Comparison of ENCODE assay signal across 8 cellular contexts in the genomic region with DNA sequence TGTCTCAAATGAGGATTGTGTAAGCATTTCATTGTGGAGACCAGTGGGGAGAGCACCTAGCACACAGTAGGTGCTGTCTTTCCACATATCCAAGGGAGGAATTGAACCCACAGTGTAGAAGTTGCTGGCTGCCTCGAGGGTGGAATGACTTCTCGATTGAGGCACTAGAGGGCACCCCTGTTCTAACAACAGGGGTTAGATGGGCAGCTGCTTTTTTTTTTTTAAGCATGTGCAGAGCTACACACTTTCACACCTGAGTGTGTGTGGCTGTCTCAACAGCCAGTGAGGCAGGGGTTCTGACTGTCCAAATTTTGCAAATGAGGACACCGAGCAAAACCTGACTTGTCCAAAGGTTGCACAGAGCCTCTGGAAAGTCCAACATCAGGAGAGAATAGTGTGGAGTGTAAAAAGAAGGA.
DNase-seq lines count a peak whose midpoint lies in the region; ATAC-seq and TF ChIP-seq lines count a peak whose summit lies in the region.

No MANE protein-coding gene starts in this region.

- H2AFZ ChIP-seq in OCI-LY1 (ENCODE audit: low read length): no peak overlapping the region

- peak; percentile 47 for DNase-seq in A673 (ENCODE audit: low spot score)
- DNase-seq in GM10266 (ENCODE audit: extremely low spot score): peak; percentile 59
- DNase-seq in adipocyte (ENCODE audit: low read depth): peak; percentile 19
- peak; percentile 73 for DNase-seq in islet precursor cell
- no peak for DNase-seq in thoracic aorta (ENCODE audit: low spot score)
- no peak for DNase-seq in NK-92 (lab: John Stamatoyannopoulos, UW; ENCODE audit: unreplicated experiment)
- no peak for DNase-seq in aorta

- H3K79me2 ChIP-seq in OCI-LY1 (ENCODE audit: insufficient read depth, low read length): no peaks in the 10 kb centered on the region

- H3K4me2 ChIP-seq in OCI-LY1 (ENCODE audit: low read length): no peak overlapping the region

- H3K27me3 ChIP-seq in A673 (replicated peaks; ENCODE audit: insufficient read depth, low read depth, low read length, poor library complexity) (no peaks in the 10 kb centered on the region), OCI-LY1 (ENCODE audit: insufficient read depth, low read length) (peaks cover 3% of the 10 kb centered on the region; the same call in 1 of the 2 replicates), adipocyte (replicated peaks; ENCODE audit: control insufficient read depth, insufficient read depth, low read length) (no peaks in the 10 kb centered on the region), thoracic aorta (replicated peaks; ENCODE audit: insufficient read depth) (no peaks in the 10 kb centered on the region), aorta (ENCODE audit: control insufficient read depth in 1 of 2, insufficient read depth in 2 of 2, low read length in 1 of 2) (no peaks in the 10 kb centered on the region)

- BruUV-seq in A673 (replicated peaks; lab: Mats Ljungman, UMichigan): no TSS peak

- H3K9ac ChIP-seq in OCI-LY1 (ENCODE audit: low read length) (no peak overlapping the region), adipocyte (ENCODE audit: low read length) (no peak overlapping the region)

- H3K36me3 ChIP-seq in A673 (ENCODE audit: insufficient read depth, low read length, poor library complexity, severe bottlenecking): no peaks in the 10 kb centered on the region
- no peaks in the 10 kb centered on the region for H3K36me3 ChIP-seq in OCI-LY1 (ENCODE audit: insufficient read depth, low read length)
- H3K36me3 ChIP-seq in adipocyte (ENCODE audit: control insufficient read depth, insufficient read depth, low read length, severe bottlenecking): no peaks in the 10 kb centered on the region
- no peaks in the 10 kb centered on the region for H3K36me3 ChIP-seq in thoracic aorta
- H3K36me3 ChIP-seq in aorta (ENCODE audit: control insufficient read depth in 1 of 2, insufficient read depth in 2 of 2, low read length in 1 of 2): no peaks in the 10 kb centered on the region

- H3K27ac ChIP-seq in A673 (ENCODE audit: low read depth, low read length, poor library complexity, severe bottlenecking) (no peak overlapping the region), OCI-LY1 (ENCODE audit: low read depth, low read length, poor library complexity, severe bottlenecking) (no peak overlapping the region), thoracic aorta (peak overlapping the region; percentile 67 to 75), aorta (ENCODE audit: low read depth in 1 of 2, low read length in 2 of 2) (peak overlapping the region in 1 of 2 donors; percentile 90)

- 7 to 18% methylated on average over 3 of the region's 3 CpGs for WGBS in aorta, 2 donors

- H3K4me3 ChIP-seq in A673 (ENCODE audit: low read depth, low read length, poor library complexity, severe bottlenecking): no peak overlapping the region
- H3K4me3 ChIP-seq in OCI-LY1 (ENCODE audit: low read depth, low read length, poor library complexity, severe bottlenecking): no peak overlapping the region
- no peak overlapping the region for H3K4me3 ChIP-seq in adipocyte (ENCODE audit: low read length)
- H3K4me3 ChIP-seq in thoracic aorta: no peak overlapping the region
- no peak overlapping the region for H3K4me3 ChIP-seq in aorta (ENCODE audit: low read length in 2 of 2)

- CTCF ChIA-PET in A673 (lab: Charles Lee): interaction anchor here (0.5 to 0.7 kb wide), 2 partner anchors 105 to 610 kb away, joined by 3 read pairs; no protein-coding TSS in a partner anchor

- no peaks in the 10 kb centered on the region for H3K9me3 ChIP-seq in A673 (ENCODE audit: low read depth, low read length, poor library complexity, severe bottlenecking)
- H3K9me3 ChIP-seq in OCI-LY1 (ENCODE audit: low read length): no peaks in the 10 kb centered on the region
- H3K9me3 ChIP-seq in adipocyte (ENCODE audit: control insufficient read depth, low read length): no peaks in the 10 kb centered on the region
- H3K9me3 ChIP-seq in thoracic aorta: no peaks in the 10 kb centered on the region
- no peaks in the 10 kb centered on the region for H3K9me3 ChIP-seq in aorta (ENCODE audit: control insufficient read depth, low read length)

- H3K4me1 ChIP-seq in A673 (ENCODE audit: insufficient read depth, low read length, poor library complexity, severe bottlenecking) (no peaks in the 10 kb centered on the region), OCI-LY1 (ENCODE audit: insufficient read depth, low read length, severe bottlenecking) (no peaks in the 10 kb centered on the region), adipocyte (ENCODE audit: control insufficient read depth, insufficient read depth, low read length) (peaks cover 4% of the 10 kb centered on the region), thoracic aorta (ENCODE audit: control insufficient read depth in 1 of 2, low read depth in 2 of 2) (peaks cover 52 to 95% of the 10 kb centered on the region in 2 donors), aorta (ENCODE audit: control insufficient read depth in 1 of 2, insufficient read depth in 2 of 2, low read length in 2 of 2) (peaks cover 0 to 6% of the 10 kb centered on the region in 2 donors)

- no peaks in the 10 kb centered on the region for H3K9me2 ChIP-seq in OCI-LY1 (ENCODE audit: low read depth, low read length)

- no peaks in the 10 kb centered on the region for H4K20me1 ChIP-seq in OCI-LY1 (ENCODE audit: insufficient read depth, low read length)

- POLR2A ChIA-PET in A673 (lab: Charles Lee; ENCODE audit: low non-redundant PET): no interaction called here

- ATAC-seq in thoracic aorta (ENCODE audit: insufficient number of reproducible peaks, low FRiP score, low read depth): no peak
- no peak for ATAC-seq in aorta (ENCODE audit: low FRiP score)

- no peaks in the 10 kb centered on the region for H3F3A ChIP-seq in OCI-LY1 (ENCODE audit: insufficient read depth, low read length)

- intact Hi-C loops in A673 (cut with micrococcal nuclease; ENCODE audit: unreplicated experiment) (loop anchor here (1.0 kb wide), 1 partner anchor 30 kb away; no protein-coding TSS in a partner anchor), aorta (cut with DNase I) (loop anchor here in 1 of 2 donors (5.0 kb wide), 1 partner anchor 86 kb away; no protein-coding TSS in a partner anchor)

- TF ChIP-seq CTCF in A673 (conservative IDR thresholded peaks at IDR 0.05; ENCODE audit: low read depth, low read length) (peak; percentile 65), GM10266 (IDR thresholded peaks at IDR 0.05; ENCODE audit: control insufficient read depth, insufficient read depth, low read depth, missing control alignments) (peak; percentile 61), OCI-LY1 (IDR thresholded peaks at IDR 0.05; ENCODE audit: low read length) (peak; percentile 65), thoracic aorta (IDR thresholded peaks at IDR 0.05) (peak; percentile 64)

Comparison
In these comparisons a context has a peak if more than half of its experiments do, and no peak if none do; other contexts are left out.
1. DNase-seq: peak in A673 (single experiment), GM10266 (single experiment), adipocyte (single experiment) and islet precursor cell (single experiment); none in thoracic aorta (single experiment), NK-92 (single experiment) and aorta (0 of 2).
2. H3K27ac ChIP-seq: peak in thoracic aorta (2 of 2); none in A673 (single experiment) and OCI-LY1 (single experiment).
3. Peak in every context shown above with its lines, with median percentiles within 50 percentile points of each other: CTCF ChIP-seq.